9 cellular contexts compared by ENCODE assay signal in the genomic region with DNA sequence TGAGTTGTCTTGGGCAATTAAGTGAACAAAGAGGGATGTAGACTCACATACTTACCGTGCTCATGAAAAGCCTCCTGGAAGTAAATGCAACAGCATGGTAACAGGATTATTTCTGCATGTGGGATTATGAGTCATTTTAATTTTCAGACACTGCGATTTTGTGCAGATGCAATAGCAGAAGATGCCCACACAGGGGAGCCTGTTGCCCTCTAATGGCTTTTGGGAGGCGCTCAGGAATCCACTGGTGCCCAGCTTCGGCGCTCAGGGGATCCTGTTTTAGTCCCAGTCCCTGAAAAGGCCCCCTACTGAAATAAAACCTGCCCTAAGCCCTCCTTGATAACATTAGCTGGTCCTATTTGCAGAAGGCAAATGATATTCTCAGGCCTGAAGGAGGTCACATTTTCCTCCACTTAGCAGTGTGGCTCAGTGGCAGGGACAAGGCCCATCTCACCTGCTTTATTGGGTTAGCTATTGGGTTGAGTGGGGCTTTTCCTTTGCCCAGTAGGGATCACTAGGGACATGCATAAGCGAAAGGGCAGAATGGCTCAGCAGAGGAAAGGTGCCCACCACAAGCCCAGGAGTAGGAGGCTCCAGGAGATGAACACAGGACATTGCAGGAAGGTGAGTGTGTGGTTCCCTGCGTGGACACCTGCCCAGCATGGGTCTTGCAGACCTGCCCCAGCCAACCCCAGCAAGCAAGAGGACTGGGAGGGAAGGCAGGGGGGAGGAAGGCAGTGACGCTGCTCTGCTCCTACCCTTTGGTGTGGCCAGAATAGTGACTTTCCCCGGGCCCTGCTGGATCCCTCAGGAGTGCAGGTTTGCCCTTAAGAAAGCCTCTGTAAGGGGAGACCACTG. TPM values are rescaled to one million over a fixed set of nuclear protein-coding genes. Genes with fewer than 3 reads are reported as not detected.
DNase-seq lines count a peak whose midpoint lies in the region; ATAC-seq, FAIRE-seq and TF ChIP-seq lines count a peak whose summit lies in the region.
"Had no signal": no experiment of that assay in that cellular context is flagged by ENCODE, and none has a peak within 500 bp of the region (broad histone marks: within the 10 kb centered on the region; RNA-seq: fewer than 3 reads in every experiment).

No MANE protein-coding gene starts in this region.

- no peaks in the 10 kb centered on the region for H3K4me1 Mint-ChIP-seq in activated T-helper 2 cell treated with anti-CD3 and anti-CD28 coated beads, Interferon-gamma antibody, Interleukin-2, Interleukin-4, amounts not matched to agents 10 μg/mL and 5 μg/mL and 100 μg/mL, durations not matched to agents 14 hours and 24 hours and 36 hours (ENCODE audit: low read depth)

- no peaks in the 10 kb centered on the region for H3K79me2 ChIP-seq in DND-41 (ENCODE audit: insufficient read depth, low read length)

- no peak overlapping the region for H3K4me2 ChIP-seq in DND-41 (ENCODE audit: insufficient read depth, low read length)

- no peaks in the 10 kb centered on the region for H3K9me3 ChIP-seq in DND-41 (ENCODE audit: insufficient read depth, low read length, severe bottlenecking)

- DNase-seq in DND-41 (peak; percentile 41), GM19239 (ENCODE audit: insufficient read length, low spot score) (peak; percentile 47), NCI-H446 (lab: John Stamatoyannopoulos, UW) (peak; percentile 50 to 85), left cardiac atrium (peak; percentile 47), skeletal muscle cell (ENCODE audit: low read depth) (peak; percentile 25)
- peak; percentile 11 for DNase-seq in activated T-helper 2 cell treated with anti-CD3 and anti-CD28 coated beads, Interferon-gamma antibody, Interleukin-2, Interleukin-4, amounts not matched to agents 10 μg/mL and 5 μg/mL and 100 μg/mL, durations not matched to agents 14 hours and 24 hours and 36 hours (ENCODE audit: low spot score)
- no peak for DNase-seq in central memory CD4-positive, alpha-beta T cell

- intact Hi-C loops in activated T-helper 2 cell treated with anti-CD3 and anti-CD28 coated beads, Interferon-gamma antibody, Interleukin-2, Interleukin-4, amounts not matched to agents 10 μg/mL and 5 μg/mL and 100 μg/mL, durations not matched to agents 14 hours and 24 hours and 36 hours (cut with micrococcal nuclease), result loop anchor here (5.0 to 10.0 kb wide), 2 partner anchors 295 to 523 kb away; no protein-coding TSS in a partner anchor
- intact Hi-C loops in left cardiac atrium (cut with DNase I), result loop anchor here (2.0 to 10.0 kb wide), 4 partner anchors 295 to 527 kb away; no protein-coding TSS in a partner anchor

- H3K27me3 Mint-ChIP-seq in activated T-helper 2 cell treated with anti-CD3 and anti-CD28 coated beads, Interferon-gamma antibody, Interleukin-2, Interleukin-4, amounts not matched to agents 10 μg/mL and 5 μg/mL and 100 μg/mL, durations not matched to agents 14 hours and 24 hours and 36 hours (ENCODE audit: low read depth), result peaks cover 2% of the 10 kb centered on the region

- ATAC-seq in DND-41 (ENCODE audit: insufficient read depth, low read depth) (peak; percentile 74), HG03159 (IDR thresholded peaks at IDR 0.05; ENCODE audit: unreplicated experiment) (peak; percentile 93), left cardiac atrium (peak; percentile 68 to 81)

- no peaks in the 10 kb centered on the region for H3K36me3 Mint-ChIP-seq in activated T-helper 2 cell treated with anti-CD3 and anti-CD28 coated beads, Interferon-gamma antibody, Interleukin-2, Interleukin-4, amounts not matched to agents 10 μg/mL and 5 μg/mL and 100 μg/mL, durations not matched to agents 14 hours and 24 hours and 36 hours (ENCODE audit: low read depth)
- H3K36me3 Mint-ChIP-seq: activated naive CD8-positive, alpha-beta T cell had no signal

- TF ChIP-seq CTCF in DND-41 (IDR thresholded peaks at IDR 0.05; ENCODE audit: borderline replicate concordance, extremely low read depth, low read length, poor library complexity, severe bottlenecking), result peak; percentile 76

- FAIRE-seq in GM19239 (lab: Jason Lieb, UNC), result peak; percentile 80

- H3K27ac Mint-ChIP-seq in activated T-helper 2 cell treated with anti-CD3 and anti-CD28 coated beads, Interferon-gamma antibody, Interleukin-2, Interleukin-4, amounts not matched to agents 10 μg/mL and 5 μg/mL and 100 μg/mL, durations not matched to agents 14 hours and 24 hours and 36 hours, result no peak overlapping the region
- H3K27ac Mint-ChIP-seq: activated naive CD8-positive, alpha-beta T cell had no signal

- no peaks in the 10 kb centered on the region for H4K20me1 ChIP-seq in DND-41 (ENCODE audit: insufficient read depth, low read length)

- no peak overlapping the region for H2AFZ ChIP-seq in DND-41 (ENCODE audit: low read depth, low read length)

- H3K4me3 ChIP-seq in DND-41 (ENCODE audit: low read depth in 1 of 2, low read length in 2 of 2), result no peak overlapping the region
- no peak overlapping the region for H3K4me3 ChIP-seq in skeletal muscle cell (ENCODE audit: low read depth, low read length)

- H3K36me3 ChIP-seq in DND-41 (ENCODE audit: insufficient read depth, low read length), result no peaks in the 10 kb centered on the region

- no peak overlapping the region for H3K4me3 Mint-ChIP-seq in activated T-helper 2 cell treated with anti-CD3 and anti-CD28 coated beads, Interferon-gamma antibody, Interleukin-2, Interleukin-4, amounts not matched to agents 10 μg/mL and 5 μg/mL and 100 μg/mL, durations not matched to agents 14 hours and 24 hours and 36 hours (ENCODE audit: low read depth)
- H3K4me3 Mint-ChIP-seq: activated naive CD8-positive, alpha-beta T cell had no signal

- no peaks in the 10 kb centered on the region for H3K4me1 ChIP-seq in DND-41 (ENCODE audit: insufficient read depth, low read length)

- H3K27ac ChIP-seq in DND-41 (ENCODE audit: low read length), result no peak overlapping the region

- H3K9ac ChIP-seq in DND-41 (ENCODE audit: low read depth, low read length), result no peak overlapping the region

- H3K27me3 ChIP-seq in DND-41 (ENCODE audit: insufficient read depth, low read length, poor library complexity), result peaks cover 2% of the 10 kb centered on the region

- no peaks in the 10 kb centered on the region for H3K9me3 Mint-ChIP-seq in activated T-helper 2 cell treated with anti-CD3 and anti-CD28 coated beads, Interferon-gamma antibody, Interleukin-2, Interleukin-4, amounts not matched to agents 10 μg/mL and 5 μg/mL and 100 μg/mL, durations not matched to agents 14 hours and 24 hours and 36 hours

RNA-seq across cellular contexts. Expression of a gene that starts 26.5 kb away (rescaled TPM):
- 0.16 and 0.48 TPM in 2 replicates for total RNA-seq in activated T-helper 2 cell treated with anti-CD3 and anti-CD28 coated beads, Interferon-gamma antibody, Interleukin-2, Interleukin-4, amounts not matched to agents 10 μg/mL and 5 μg/mL and 100 μg/mL, durations not matched to agents 14 hours and 24 hours and 36 hours
- 1 to 10 TPM; 2.8 to 3.9 TPM for total RNA-seq in left cardiac atrium

RNA-seq across cellular contexts. Expression of a gene that starts 35.7 kb away (rescaled TPM):
- not detected in 2 replicates for total RNA-seq in activated T-helper 2 cell treated with anti-CD3 and anti-CD28 coated beads, Interferon-gamma antibody, Interleukin-2, Interleukin-4, amounts not matched to agents 10 μg/mL and 5 μg/mL and 100 μg/mL, durations not matched to agents 14 hours and 24 hours and 36 hours
- not detected for total RNA-seq in left cardiac atrium
